Comparison of ENCODE assay signal across 8 cellular contexts in genomic region chr14:51328089-51328941, GRCh38.
DNase-seq lines count a peak whose midpoint lies in the region; ATAC-seq and TF ChIP-seq lines count a peak whose summit lies in the region.

No MANE protein-coding gene starts in this region.

- peaks cover 9 to 20% (median 16%) of the 10 kb centered on the region in 3 donors for H3K4me1 ChIP-seq in skeletal muscle tissue (ENCODE audit: control insufficient read depth in 3 of 3, insufficient read depth in 3 of 3, low read length in 3 of 3)
- peaks cover 39% of the 10 kb centered on the region for H3K4me1 ChIP-seq in testis

- no peak for TF ChIP-seq POLR2A in testis (IDR thresholded peaks at IDR 0.05)

- no peaks in the 10 kb centered on the region for H3K36me3 ChIP-seq in skeletal muscle tissue (ENCODE audit: control insufficient read depth in 3 of 3, insufficient read depth in 3 of 3, low read length in 3 of 3)
- H3K36me3 ChIP-seq in testis (ENCODE audit: low read depth, missing control alignments) = no peaks in the 10 kb centered on the region

- intact Hi-C loops in testis (cut with DNase I; ENCODE audit: low total_unique reads) = no loop called here

- ATAC-seq in SK-N-SH treated with all-trans-retinoic acid at 6 μM for 48 hours (peak; percentile 46), HG03097 (IDR thresholded peaks at IDR 0.05; ENCODE audit: low FRiP score, unreplicated experiment) (no peak)

- H3K9me3 ChIP-seq in skeletal muscle tissue (ENCODE audit: control insufficient read depth in 3 of 3, low read length in 3 of 3) (no peaks in the 10 kb centered on the region), testis (no peaks in the 10 kb centered on the region)

- no peaks in the 10 kb centered on the region for H3K27me3 ChIP-seq in skeletal muscle tissue (ENCODE audit: control insufficient read depth in 3 of 3, insufficient read depth in 3 of 3, low read length in 3 of 3)
- no peaks in the 10 kb centered on the region for H3K27me3 ChIP-seq in testis

- in situ Hi-C loops in GM13976 (cut with MboI; ENCODE audit: low sequenced_read_pairs, unreplicated experiment) = no loop called here

- H3K27ac ChIP-seq in skeletal muscle tissue (ENCODE audit: low read depth, low read length) (peak overlapping the region; percentile 76), testis (peak overlapping the region in 1 of 2 donors; percentile 65)

- DNase-seq in GM12865 (ENCODE audit: low read depth) (peak; percentile 9), fibroblast of pulmonary artery (ENCODE audit: low read depth) (peak; percentile 59), GM13976 (ENCODE audit: low spot score) (no peak), COLO668 (lab: John Stamatoyannopoulos, UW; ENCODE audit: unreplicated experiment) (no peak), testis (no peak)

- TF ChIP-seq CTCF in GM12865 (IDR thresholded peaks at IDR 0.05; ENCODE audit: insufficient read depth, low read depth, low read length, missing control alignments) = no peak
- TF ChIP-seq CTCF in fibroblast of pulmonary artery (IDR thresholded peaks at IDR 0.05; ENCODE audit: low read length, missing control alignments) = no peak
- TF ChIP-seq CTCF in GM13976 (IDR thresholded peaks at IDR 0.05; ENCODE audit: borderline replicate concordance, control extremely low read depth, extremely low read depth, insufficient read depth, missing control alignments) = no peak
- TF ChIP-seq CTCF in testis (IDR thresholded peaks at IDR 0.05) = no peak

- H3K9ac ChIP-seq in skeletal muscle tissue (ENCODE audit: low read depth in 1 of 3, low read length in 3 of 3) = peak overlapping the region in 1 of 3 donors; percentile 34

- 42 to 49% methylated on average over 9 of the region's 9 CpGs for WGBS in testis, 2 donors

- H3K4me3 ChIP-seq in GM12865 (ENCODE audit: low read depth, low read length) = no peak overlapping the region
- no peak overlapping the region for H3K4me3 ChIP-seq in fibroblast of pulmonary artery (replicated peaks; ENCODE audit: low read depth, low read length)
- peak overlapping the region in 2 of 3 donors; percentile 19 to 24 for H3K4me3 ChIP-seq in skeletal muscle tissue (ENCODE audit: low read length in 3 of 3)
- H3K4me3 ChIP-seq in testis = no peak overlapping the region

TF ChIP-seq in SK-N-SH treated with all-trans-retinoic acid at 6 μM for 48 hours, 23 proteins besides CTCF, POLR2A, EP300 and RAD21:
- TF ChIP-seq PATZ1 (CRISPR knock-in tag; IDR thresholded peaks at IDR 0.05; ENCODE audit: borderline replicate concordance) (no peak), POU6F1 (CRISPR knock-in tag; IDR thresholded peaks at IDR 0.05; ENCODE audit: borderline replicate concordance, low read depth) (no peak), TSHZ2 (CRISPR knock-in tag; IDR thresholded peaks at IDR 0.05) (no peak), ZNF565 (CRISPR knock-in tag; conservative IDR thresholded peaks at IDR 0.05; ENCODE audit: low read depth) (no peak)

Comparison
In these comparisons a context has a peak if more than half of its experiments do, and no peak if none do; other contexts are left out.
1. DNase-seq: peak in GM12865 (single experiment) and fibroblast of pulmonary artery (single experiment); none in GM13976 (single experiment), COLO668 (single experiment) and testis (single experiment).
2. H3K4me3 ChIP-seq: peak in skeletal muscle tissue (2 of 3); none in GM12865 (single experiment), fibroblast of pulmonary artery (single experiment) and testis (0 of 2).